12 cellular contexts compared by ENCODE assay signal in the genomic region with DNA sequence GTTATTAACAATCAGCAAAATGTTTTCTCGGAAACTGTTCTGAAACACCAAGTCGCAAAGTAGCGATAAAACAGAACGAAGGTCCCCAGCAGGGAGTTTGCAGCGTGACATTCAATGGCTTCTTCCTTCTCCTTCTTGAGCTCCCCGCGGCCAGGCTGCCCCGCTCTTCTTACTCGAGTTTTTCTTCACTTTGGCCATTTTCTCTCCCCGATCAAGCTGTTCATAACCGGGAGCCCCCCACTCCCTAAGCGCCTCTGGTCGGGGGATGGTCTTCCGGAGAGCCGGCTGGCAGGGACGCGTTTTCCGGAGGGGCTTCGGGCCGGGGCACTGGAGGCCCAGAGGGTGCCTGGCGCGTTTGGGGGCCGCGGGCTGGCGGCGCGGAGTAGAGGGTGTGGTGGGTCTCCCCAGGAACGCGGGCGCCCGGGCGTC. TPM values are rescaled to one million over a fixed set of nuclear protein-coding genes. Genes with fewer than 3 reads are reported as not detected.
A peak's percentile ranks its signal among the peaks of the same experiment; 100 is the strongest.
DNase-seq lines count a peak whose midpoint lies in the region; ATAC-seq and TF ChIP-seq lines count a peak whose summit lies in the region.
"Had no signal": no experiment of that assay in that cellular context is flagged by ENCODE, and none has a peak within 500 bp of the region (broad histone marks: within the 10 kb centered on the region; RNA-seq: fewer than 3 reads in every experiment).

No MANE protein-coding gene starts in this region.

- no peak overlapping the region for H3K27ac Mint-ChIP-seq in stimulated activated memory B cell treated with anti-CD40 and anti-IgM and Interleukin-4, amounts not matched to agents 10 μg/mL and 1 μg/mL and 100 μg/mL, for 72 hours
- H3K27ac Mint-ChIP-seq: activated naive CD4-positive, alpha-beta T cell treated with anti-CD3 and anti-CD28 coated beads, Interleukin-2, amount 50 U/mL, for 24 hours had no signal

- H3K9ac ChIP-seq in GM23248: no peak overlapping the region

- peaks cover 66% of the 10 kb centered on the region for H3K27me3 Mint-ChIP-seq in stimulated activated memory B cell treated with anti-CD40 and anti-IgM and Interleukin-4, amounts not matched to agents 10 μg/mL and 1 μg/mL and 100 μg/mL, for 72 hours

- H3K4me1 ChIP-seq in left ventricle myocardium inferior (peaks cover 69% of the 10 kb centered on the region), heart left ventricle (peaks cover 9 to 75% (median 44%) of the 10 kb centered on the region in 12 donors), hepatocyte (ENCODE audit: insufficient read depth) (peaks cover 34% of the 10 kb centered on the region), GM23248 (ENCODE audit: insufficient read depth) (no peaks in the 10 kb centered on the region)

- H3K9me3 ChIP-seq in left ventricle myocardium inferior (replicated peaks) (no peaks in the 10 kb centered on the region), heart left ventricle (no peaks in the 10 kb centered on the region), hepatocyte (ENCODE audit: low read depth) (no peaks in the 10 kb centered on the region), GM23248 (ENCODE audit: low read depth) (no peaks in the 10 kb centered on the region)

- H3K9me2 ChIP-seq in hepatocyte (replicated peaks; ENCODE audit: insufficient read depth) (no peaks in the 10 kb centered on the region), GM23248 (ENCODE audit: insufficient read depth) (no peaks in the 10 kb centered on the region)

- ATAC-seq in heart left ventricle: no peak
- no peak for ATAC-seq in stimulated activated memory B cell treated with anti-CD40 and anti-IgM and Interleukin-4, amounts not matched to agents 10 μg/mL and 1 μg/mL and 100 μg/mL, for 72 hours

- peaks cover 36% of the 10 kb centered on the region for H3K4me1 Mint-ChIP-seq in stimulated activated memory B cell treated with anti-CD40 and anti-IgM and Interleukin-4, amounts not matched to agents 10 μg/mL and 1 μg/mL and 100 μg/mL, for 72 hours

- peak overlapping the region; percentile 24 for H3K4me3 Mint-ChIP-seq in stimulated activated memory B cell treated with anti-CD40 and anti-IgM and Interleukin-4, amounts not matched to agents 10 μg/mL and 1 μg/mL and 100 μg/mL, for 72 hours
- H3K4me3 Mint-ChIP-seq: activated naive CD4-positive, alpha-beta T cell treated with anti-CD3 and anti-CD28 coated beads, Interleukin-2, amount 50 U/mL, for 24 hours had no signal

- H4K20me1 ChIP-seq in hepatocyte (ENCODE audit: insufficient read depth, poor library complexity, severe bottlenecking) (peaks cover 2% of the 10 kb centered on the region), GM23248 (ENCODE audit: insufficient read depth) (no peaks in the 10 kb centered on the region)

- TF ChIP-seq CTCF in left ventricle myocardium inferior (IDR thresholded peaks at IDR 0.05; ENCODE audit: borderline replicate concordance) (no peak), heart left ventricle (IDR thresholded peaks at IDR 0.05) (no peak), NB4 (IDR thresholded peaks at IDR 0.05; ENCODE audit: low read depth, low read length) (no peak), hepatocyte (IDR thresholded peaks at IDR 0.05; ENCODE audit: poor library complexity) (no peak)

- no peak for DNase-seq in left ventricle myocardium inferior
- no peak for DNase-seq in heart left ventricle
- peak; percentile 52 for DNase-seq in NB4 (ENCODE audit: low read depth)
- DNase-seq in hepatocyte (ENCODE audit: low spot score): no peak
- no peak for DNase-seq in GM23248
- no peak for DNase-seq in activated naive CD4-positive, alpha-beta T cell treated with Interleukin-2 at 50 U/mL for 16 hours
- DNase-seq in AG08396 (ENCODE audit: low spot score): no peak
- DNase-seq: effector CD4-positive, alpha-beta T cell had no signal

- H3K27ac ChIP-seq in left ventricle myocardium inferior (replicated peaks) (no peak overlapping the region), heart left ventricle (no peak overlapping the region), hepatocyte (no peak overlapping the region), GM23248 (no peak overlapping the region)
- H3K27ac ChIP-seq: Peyer's patch, VCaP had no signal

- H3K79me2 ChIP-seq in hepatocyte: no peaks in the 10 kb centered on the region
- no peaks in the 10 kb centered on the region for H3K79me2 ChIP-seq in GM23248 (ENCODE audit: insufficient read depth)

- H3K27me3 ChIP-seq in left ventricle myocardium inferior (ENCODE audit: low read depth) (peaks cover 100% of the 10 kb centered on the region), heart left ventricle (peaks cover 78 to 100% (median 96%) of the 10 kb centered on the region in 9 donors), hepatocyte (peaks cover 94% of the 10 kb centered on the region), GM23248 (replicated peaks; ENCODE audit: insufficient read depth) (peaks cover 36% of the 10 kb centered on the region)

- H3K4me2 ChIP-seq in hepatocyte: peak overlapping the region; percentile 66
- H3K4me2 ChIP-seq in GM23248 (ENCODE audit: unreplicated experiment): no peak overlapping the region

- H3K4me3 ChIP-seq in left ventricle myocardium inferior (peak overlapping the region; percentile 16), heart left ventricle (peak overlapping the region in 1 of 12 donors; percentile 33), NB4 (ENCODE audit: low read depth, low read length) (no peak overlapping the region), hepatocyte (no peak overlapping the region), GM23248 (no peak overlapping the region)
- H3K4me3 ChIP-seq: Peyer's patch had no signal

- in situ Hi-C loops in GM23248 (cut with MboI): loop anchor here (10.0 to 25.0 kb wide), 2 partner anchors 585 to 928 kb away; no protein-coding TSS in a partner anchor

- WGBS in heart left ventricle, 4 donors: 4 to 11% (median 7%) methylated on average over 20 to 32 of the region's 32 CpGs
- 3% methylated on average over 32 of the region's 32 CpGs for WGBS in hepatocyte (ENCODE audit: low lambda C conversion rate, missing lambda C conversion rate)
- WGBS in GM23248 (ENCODE audit: low coverage in 1 of 2, low lambda C conversion rate in 2 of 2, missing lambda C conversion rate in 2 of 2), 2 experiments: 48 to 52% methylated on average over 20 to 32 of the region's 32 CpGs

- H3K36me3 ChIP-seq in left ventricle myocardium inferior (no peaks in the 10 kb centered on the region), heart left ventricle (no peaks in the 10 kb centered on the region), hepatocyte (replicated peaks; ENCODE audit: insufficient read depth, low read depth) (no peaks in the 10 kb centered on the region), GM23248 (ENCODE audit: low read depth) (no peaks in the 10 kb centered on the region)
- H3K36me3 ChIP-seq: Peyer's patch had no signal

- intact Hi-C loops in left ventricle myocardium inferior (cut with micrococcal nuclease) (no loop called here), heart left ventricle (cut with DNase I) (loop anchor here (2.0 to 10.0 kb wide), 14 partner anchors 175 to 1125 kb away; partner anchors contain the start of gene SP3 (in 1 of the 10))

- TF ChIP-seq POLR2A in heart left ventricle (IDR thresholded peaks at IDR 0.05) (no peak), NB4 (IDR thresholded peaks at IDR 0.05; ENCODE audit: extremely low read depth, insufficient read length) (no peak)

- H3K36me3 Mint-ChIP-seq in stimulated activated memory B cell treated with anti-CD40 and anti-IgM and Interleukin-4, amounts not matched to agents 10 μg/mL and 1 μg/mL and 100 μg/mL, for 72 hours: no peaks in the 10 kb centered on the region
- H3K36me3 Mint-ChIP-seq: activated naive CD4-positive, alpha-beta T cell treated with anti-CD3 and anti-CD28 coated beads, Interleukin-2, amount 50 U/mL, for 24 hours had no signal

- H3F3A ChIP-seq in GM23248 (ENCODE audit: insufficient read depth): 0 out of 2 replicates have a peak, but pooled peaks cover 6% of the 10 kb centered on the region

- no peaks in the 10 kb centered on the region for H3K9me3 Mint-ChIP-seq in stimulated activated memory B cell treated with anti-CD40 and anti-IgM and Interleukin-4, amounts not matched to agents 10 μg/mL and 1 μg/mL and 100 μg/mL, for 72 hours
- H3K9me3 Mint-ChIP-seq: activated naive CD4-positive, alpha-beta T cell treated with anti-CD3 and anti-CD28 coated beads, Interleukin-2, amount 50 U/mL, for 24 hours had no signal

- H2AFZ ChIP-seq in hepatocyte (no peak overlapping the region), GM23248 (no peak overlapping the region)

RNA-seq across cellular contexts. Expression of gene SP9, which starts 5.2 kb away (rescaled TPM):
- total RNA-seq in left ventricle myocardium inferior (not detected), heart left ventricle (under 1 TPM in 1 of 9 donors, not detected in 8; 0.08 TPM), hepatocyte (not detected in 2 replicates)
- polyA plus RNA-seq in heart left ventricle (not detected), hepatocyte (0.29 and 0.30 TPM in 2 replicates), GM23248 (2016; fragmentation: Nextera tagmentation; extraction: Ambion mirVana) (not detected in 2 replicates)
- total RNA-seq in GM23248 (2014; rRNA removed; shearing (Covaris generic)): not detected in 2 replicates
- total RNA-seq: Peyer's patch had no signal

RNA-seq across cellular contexts. Expression of gene SCRN3, which starts 55.5 kb away (rescaled TPM):
- total RNA-seq in left ventricle myocardium inferior (47.6 TPM), heart left ventricle (10 to 100 TPM; 29.8 to 56.6 (median 43.0) TPM), hepatocyte (30.4 and 31.4 TPM in 2 replicates)
- polyA plus RNA-seq in heart left ventricle (10 to 100 TPM; 15.7 to 20.2 TPM), hepatocyte (19.9 and 24.5 TPM in 2 replicates), GM23248 (2016; fragmentation: Nextera tagmentation; extraction: Ambion mirVana) (19.1 and 19.3 TPM in 2 replicates)
- total RNA-seq in GM23248 (2014; rRNA removed; shearing (Covaris generic)): 13.9 and 17.3 TPM in 2 replicates
